Comparison of ENCODE assay signal across 1 cellular context in genomic region chr12:12734561-12735071, GRCh38.
TF ChIP-seq lines count a peak whose summit lies in the region.

No MANE protein-coding gene starts in this region.

TF ChIP-seq in IMR-90, 13 proteins besides CTCF, POLR2A, EP300 and RAD21:
- no peak for TF ChIP-seq USF2 (IDR thresholded peaks at IDR 0.05; ENCODE audit: low read depth, low read length)
- TF ChIP-seq BHLHE40 (IDR thresholded peaks at IDR 0.05; ENCODE audit: low read depth, low read length): peak; percentile 75
